8 cellular contexts compared by ENCODE assay signal in genomic region chr4:123418486-123418931, GRCh38. TPM values are rescaled to one million over a fixed set of nuclear protein-coding genes. Genes with fewer than 3 reads are reported as not detected.
A peak's percentile ranks its signal among the peaks of the same experiment; 100 is the strongest.
DNase-seq lines count a peak whose midpoint lies in the region; ATAC-seq, FAIRE-seq and TF ChIP-seq lines count a peak whose summit lies in the region.

No MANE protein-coding gene starts in this region.

- CTCF ChIA-PET in RWPE1 (lab: Yijun Ruan, JAX): no interaction called here

- peaks cover 23% of the 10 kb centered on the region for H3K4me1 Mint-ChIP-seq in endothelial cell (ENCODE audit: unreplicated experiment)
- H3K4me1 Mint-ChIP-seq in naive B cell: peaks cover 20 to 62% (median 34%) of the 10 kb centered on the region in 3 donors
- peaks cover 52% of the 10 kb centered on the region for H3K4me1 Mint-ChIP-seq in activated T-cell treated with anti-CD3 and anti-CD28 coated beads, Interleukin-2, amount 50 U/mL, for 4 hours (ENCODE audit: low read depth)

- ATAC-seq in naive B cell (ENCODE audit: low read depth in 2 of 2): peak; percentile 58 to 62
- ATAC-seq in activated T-cell treated with anti-CD3 and anti-CD28 coated beads, Interleukin-2, amount 50 U/mL, for 4 hours: no peak

- H3K27ac Mint-ChIP-seq in endothelial cell (ENCODE audit: unreplicated experiment) (peak overlapping the region; percentile 92), naive B cell (peak overlapping the region in 4 of 6 donors; percentile 1 to 70 (median 35))

- peak; percentile 92 for DNase-seq in GM04503 (ENCODE audit: low read depth)
- DNase-seq in H54 (ENCODE audit: insufficient read length, low spot score): no peak
- peak; percentile 37 for DNase-seq in KG1 (lab: John Stamatoyannopoulos, UW)
- DNase-seq in RWPE1 (ENCODE audit: low spot score): peak; percentile 71
- peak; percentile 35 for DNase-seq in endothelial cell (ENCODE audit: low spot score)
- peak; percentile 17 for DNase-seq in naive B cell
- DNase-seq in stimulated activated CD4-positive, alpha-beta T cell treated with anti-CD3 and anti-CD28 coated beads, Interleukin-2, amount 100 ng/mL, for 48 hours: no peak
- DNase-seq in activated T-cell treated with anti-CD3 and anti-CD28 coated beads, Interleukin-2, amount 50 U/mL, for 4 hours: no peak

- TF ChIP-seq CTCF in RWPE1 (conservative IDR thresholded peaks at IDR 0.05; ENCODE audit: low read depth) (no peak), endothelial cell (IDR thresholded peaks at IDR 0.05; ENCODE audit: unreplicated experiment) (no peak)

- H3K4me3 Mint-ChIP-seq in endothelial cell (ENCODE audit: unreplicated experiment): peak overlapping the region; percentile 25
- H3K4me3 Mint-ChIP-seq in naive B cell: peak overlapping the region in 6 of 8 donors; percentile 5 to 71 (median 48)
- no peak overlapping the region for H3K4me3 Mint-ChIP-seq in activated T-cell treated with anti-CD3 and anti-CD28 coated beads, Interleukin-2, amount 50 U/mL, for 4 hours

- H3K9me3 Mint-ChIP-seq in endothelial cell (ENCODE audit: unreplicated experiment): no peaks in the 10 kb centered on the region
- no peaks in the 10 kb centered on the region for H3K9me3 Mint-ChIP-seq in naive B cell
- no peaks in the 10 kb centered on the region for H3K9me3 Mint-ChIP-seq in activated T-cell treated with anti-CD3 and anti-CD28 coated beads, Interleukin-2, amount 50 U/mL, for 4 hours

- POLR2A ChIA-PET in RWPE1 (lab: Yijun Ruan, JAX; ENCODE audit: low non-redundant PET): no interaction called here

- FAIRE-seq in H54 (lab: Jason Lieb, UNC): peak; percentile 96

- no peak overlapping the region for H3K27ac ChIP-seq in RWPE1

- no peak for TF ChIP-seq POLR2A in H54 (IDR thresholded peaks at IDR 0.05; ENCODE audit: low read depth, low read length)

- H3K27me3 Mint-ChIP-seq in endothelial cell (ENCODE audit: unreplicated experiment) (no peaks in the 10 kb centered on the region), naive B cell (no peaks in the 10 kb centered on the region)
- peaks cover 4% of the 10 kb centered on the region for H3K27me3 Mint-ChIP-seq in activated T-cell treated with anti-CD3 and anti-CD28 coated beads, Interleukin-2, amount 50 U/mL, for 4 hours (ENCODE audit: low read depth)

- H3K36me3 Mint-ChIP-seq in endothelial cell (ENCODE audit: low read depth, unreplicated experiment) (no peaks in the 10 kb centered on the region), naive B cell (no peaks in the 10 kb centered on the region)
- H3K36me3 Mint-ChIP-seq in activated T-cell treated with anti-CD3 and anti-CD28 coated beads, Interleukin-2, amount 50 U/mL, for 4 hours (ENCODE audit: insufficient read depth): no peaks in the 10 kb centered on the region

RNA-seq across cellular contexts. Expression of gene SPRY1, which starts 21.9 kb away (rescaled TPM):
- 58.3 TPM for total RNA-seq in endothelial cell (ENCODE audit: unreplicated experiment)
- polyA plus RNA-seq in naive B cell (ENCODE audit: low read depth in 6 of 6): 10 to 100 TPM; 24.3 to 44.1 (median 31.5) TPM
- total RNA-seq in activated T-cell treated with anti-CD3 and anti-CD28 coated beads, Interleukin-2, amount 50 U/mL, for 4 hours: 10 to 100 TPM; 31.8 to 65.2 (median 48.4) TPM

Comparison
In these comparisons a context has a peak if more than half of its experiments do, and no peak if none do; other contexts are left out.
1. DNase-seq: peak in GM04503 (single experiment), KG1 (single experiment), RWPE1 (single experiment), endothelial cell (single experiment) and naive B cell (single experiment); none in H54 (single experiment), stimulated activated CD4-positive, alpha-beta T cell treated with anti-CD3 and anti-CD28 coated beads, Interleukin-2, amount 100 ng/mL, for 48 hours (0 of 2) and activated T-cell treated with anti-CD3 and anti-CD28 coated beads, Interleukin-2, amount 50 U/mL, for 4 hours (single experiment).
2. ATAC-seq: peak in naive B cell (2 of 2); none in activated T-cell treated with anti-CD3 and anti-CD28 coated beads, Interleukin-2, amount 50 U/mL, for 4 hours (0 of 2).